ENCODE assay signal across 28 cellular contexts in genomic region chr2:27552941-27553340, GRCh38. TPM values are rescaled to one million over a fixed set of nuclear protein-coding genes. Genes with fewer than 3 reads are reported as not detected.
"Had no signal": no experiment of that assay in that cellular context is flagged by ENCODE, and none has a peak within 500 bp of the region (broad histone marks: within the 10 kb centered on the region; RNA-seq: fewer than 3 reads in every experiment).

No MANE protein-coding gene starts in this region.

- FAIRE-seq: islet of Langerhans, kidney, urothelium cell line had no signal

- H3K4me1 ChIP-seq: left lung, lower lobe of right lung, right atrium auricular region, right lobe of liver, stomach, testis, tibial artery, upper lobe of right lung had no signal

- H3K9me3 ChIP-seq: left lung, lower lobe of right lung, right atrium auricular region, right lobe of liver, stomach, testis, tibial artery, upper lobe of right lung had no signal

- H3K4me3 ChIP-seq: left lung, lower lobe of right lung, right atrium auricular region, right lobe of liver, smooth muscle cell, stomach, testis, tibial artery, upper lobe of right lung had no signal

- H3K27me3 ChIP-seq: right atrium auricular region, right lobe of liver, testis, tibial artery, upper lobe of right lung had no signal

- H3K27ac ChIP-seq: left lung, lower lobe of right lung, right atrium auricular region, right lobe of liver, stomach, testis, tibial artery, upper lobe of right lung had no signal

- H3K36me3 ChIP-seq: left lung, lower lobe of right lung, right atrium auricular region, right lobe of liver, stomach, tibial artery, upper lobe of right lung had no signal

- DNase-seq: hypothalamus; immature natural killer cell; kidney; left colon; left lung; lower lobe of right lung; mammary epithelial cell; mesenchymal stem cell; naive thymus-derived CD8-positive, alpha-beta T cell; nucleus accumbens; right lobe of liver; stimulated activated CD4-positive, alpha-beta T cell treated with anti-CD3 and anti-CD28 coated beads, Interleukin-12 subunit alpha, Interleukin-12 subunit beta, amount 100 ng/mL, for 4 hours; stimulated activated CD4-positive, alpha-beta T cell treated with anti-CD3 and anti-CD28 coated beads, Interleukin-15, amount 100 ng/mL, for 24 hours; stimulated activated CD4-positive, alpha-beta T cell treated with anti-CD3 and anti-CD28 coated beads, Interleukin-2, amount 100 ng/mL, for 24 hours; stimulated activated CD4-positive, alpha-beta T cell treated with anti-CD3 and anti-CD28 coated beads, Interleukin-4, amount 100 ng/mL, for 1 hour; stimulated activated naive B cell treated with anti-CD40 and anti-IgM and Interleukin-4, amounts not matched to agents 10 μg/mL and 1 μg/mL and 100 μg/mL, for 72 hours; stimulated activated naive CD8-positive, alpha-beta T cell treated with anti-CD3 and anti-CD28 coated beads, Interleukin-15, Interleukin-2, amounts not matched to agents 100 U/mL and 50 U/mL, for 24 hours; stomach; testis; tibial artery; trophoblast cell; upper lobe of right lung had no signal

- ATAC-seq: left colon; left lung; lower lobe of right lung; naive thymus-derived CD8-positive, alpha-beta T cell; right lobe of liver; stimulated activated naive B cell treated with anti-CD40 and anti-IgM and Interleukin-4, amounts not matched to agents 10 μg/mL and 1 μg/mL and 100 μg/mL, for 72 hours; stimulated activated naive CD8-positive, alpha-beta T cell treated with anti-CD3 and anti-CD28 coated beads, Interleukin-15, Interleukin-2, amounts not matched to agents 100 U/mL and 50 U/mL, for 24 hours; upper lobe of right lung had no signal

RNA-seq across cellular contexts. Expression of gene GCKR, which starts 56.3 kb away (rescaled TPM):
- total RNA-seq: left colon; naive thymus-derived CD8-positive, alpha-beta T cell; osteocyte; skeletal muscle tissue; smooth muscle cell; upper lobe of right lung had no signal

RNA-seq across cellular contexts. Expression of gene FNDC4, which starts 57.9 kb away (rescaled TPM):
- total RNA-seq: naive thymus-derived CD8-positive, alpha-beta T cell had no signal
